Comparison of ENCODE assay signal across 22 cellular contexts in the genomic region with DNA sequence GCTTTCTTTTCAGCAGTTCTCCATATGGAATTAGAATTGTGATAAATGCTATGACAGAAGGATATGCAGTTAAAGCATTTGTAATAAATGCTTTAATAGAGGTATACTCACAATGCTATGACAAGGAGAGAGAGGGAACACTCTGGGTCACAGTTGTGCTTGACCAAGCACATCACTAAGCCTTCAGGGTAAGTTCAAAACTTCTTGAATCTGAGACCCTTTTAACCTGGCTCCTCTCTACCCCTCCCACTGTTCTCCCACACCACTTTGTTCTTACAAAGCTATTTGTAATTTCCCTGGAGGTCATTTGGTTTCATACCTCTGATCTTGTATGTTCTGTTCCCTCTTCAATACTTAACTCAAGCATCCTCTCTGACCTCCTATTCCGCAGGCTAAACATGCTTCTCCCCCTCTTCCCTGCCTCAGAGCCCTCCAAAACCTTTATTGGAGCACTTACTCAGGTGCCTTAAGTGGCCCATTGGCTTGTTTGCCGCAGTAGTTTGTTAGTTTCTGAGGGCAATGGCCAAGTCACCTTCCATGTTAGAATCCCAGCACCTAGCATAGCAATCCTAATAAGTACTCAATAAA.
"Had no signal": no experiment of that assay in that cellular context is flagged by ENCODE, and none has a peak within 500 bp of the region (broad histone marks: within the 10 kb centered on the region; RNA-seq: fewer than 3 reads in every experiment).

No MANE protein-coding gene starts in this region.

- H3K4me3 Mint-ChIP-seq: activated naive CD8-positive, alpha-beta T cell; activated T-cell treated with anti-CD3 and anti-CD28 coated beads, Interleukin-2, amount 50 U/mL, for 4 hours; dendritic cell treated with granulocyte-macrophage colony-stimulating factor and Interleukin-4, amounts not matched to agents 40 ng/mL and 50 ng/mL, for 4 days; effector memory CD8-positive, alpha-beta T cell; natural killer cell had no signal

- H3K27ac Mint-ChIP-seq: activated naive CD8-positive, alpha-beta T cell; dendritic cell treated with granulocyte-macrophage colony-stimulating factor and Interleukin-4, amounts not matched to agents 40 ng/mL and 50 ng/mL, for 4 days; effector memory CD8-positive, alpha-beta T cell; natural killer cell had no signal

- H3K4me1 Mint-ChIP-seq: natural killer cell had no signal

- H3K4me3 ChIP-seq: cardiac muscle cell, tibial artery, vagina had no signal

- H3K27me3 Mint-ChIP-seq: activated naive CD8-positive, alpha-beta T cell had no signal

- H3K9me3 ChIP-seq: tibial artery, vagina had no signal

- H3K36me3 ChIP-seq: cardiac muscle cell, tibial artery, vagina had no signal

- H3K4me1 ChIP-seq: tibial artery, vagina had no signal

- ATAC-seq: activated T-cell treated with anti-CD3 and anti-CD28 coated beads, Interleukin-2, amount 50 U/mL, for 4 hours; effector memory CD8-positive, alpha-beta T cell; natural killer cell had no signal

- H3K27me3 ChIP-seq: cardiac muscle cell, tibial artery, vagina had no signal

- H3K36me3 Mint-ChIP-seq: activated naive CD8-positive, alpha-beta T cell; natural killer cell had no signal

- H3K27ac ChIP-seq: tibial artery, vagina had no signal

- DNase-seq: activated CD4-positive, alpha-beta T cell treated with anti-CD3 and anti-CD28 coated beads for 48 hours; activated CD4-positive, CD25-positive, alpha-beta regulatory T cell; activated CD8-positive, alpha-beta memory T cell treated with anti-CD3 and anti-CD28 coated beads, Interleukin-2, amount 50 U/mL, for 4 hours; activated gamma-delta T cell; activated T-cell treated with anti-CD3 and anti-CD28 coated beads, Interleukin-2, amount 50 U/mL, for 4 hours; effector memory CD8-positive, alpha-beta T cell; foreskin melanocyte; glutamatergic neuron; natural killer cell; posterior cingulate gyrus; retina; stimulated activated CD4-positive, alpha-beta T cell treated with anti-CD3 and anti-CD28 coated beads, Interleukin-12 subunit alpha, Interleukin-12 subunit beta, amount 100 ng/mL, for 4 hours; stimulated activated CD4-positive, alpha-beta T cell treated with anti-CD3 and anti-CD28 coated beads, Interleukin-1b, Interleukin-23, amount 100 ng/mL, for 48 hours; stimulated activated CD8-positive, alpha-beta memory T cell treated with anti-CD3 and anti-CD28 coated beads, Interleukin-4, amount 100 ng/mL, for 48 hours; stimulated activated naive CD4-positive, alpha-beta T cell; T-helper 1 cell; T-helper 9 cell; tibial artery had no signal

- H3K9me3 Mint-ChIP-seq: activated T-cell treated with anti-CD3 and anti-CD28 coated beads, Interleukin-2, amount 50 U/mL, for 4 hours; dendritic cell treated with granulocyte-macrophage colony-stimulating factor and Interleukin-4, amounts not matched to agents 40 ng/mL and 50 ng/mL, for 4 days; effector memory CD8-positive, alpha-beta T cell; natural killer cell had no signal
